17 cellular contexts compared by ENCODE assay signal in genomic region chr15:44734839-44735481, GRCh38. TPM values are rescaled to one million over a fixed set of nuclear protein-coding genes. Genes with fewer than 3 reads are reported as not detected.
DNase-seq lines count a peak whose midpoint lies in the region; ATAC-seq and TF ChIP-seq lines count a peak whose summit lies in the region.
"Had no signal": no experiment of that assay in that cellular context is flagged by ENCODE, and none has a peak within 500 bp of the region (broad histone marks: within the 10 kb centered on the region; RNA-seq: fewer than 3 reads in every experiment).

No MANE protein-coding gene starts in this region.

- ATAC-seq in GM19452 (IDR thresholded peaks at IDR 0.05; ENCODE audit: unreplicated experiment) (no peak), left colon (no peak), GM18519 (IDR thresholded peaks at IDR 0.05; ENCODE audit: low FRiP score, unreplicated experiment) (no peak)

- H3K4me1 ChIP-seq in Peyer's patch (peaks cover 0 to 8% (median 3%) of the 10 kb centered on the region in 4 donors), hepatocyte (ENCODE audit: insufficient read depth) (no peaks in the 10 kb centered on the region)

- H3K9me2 ChIP-seq in hepatocyte (replicated peaks; ENCODE audit: insufficient read depth): no peaks in the 10 kb centered on the region

- DNase-seq in activated naive CD4-positive, alpha-beta T cell treated with anti-CD3 and anti-CD28 coated beads for 36 hours: no peak
- no peak for DNase-seq in activated naive CD4-positive, alpha-beta T cell treated with Interleukin-2 at 50 U/mL for 16 hours
- no peak for DNase-seq in Peyer's patch
- no peak for DNase-seq in hepatocyte (ENCODE audit: low spot score)
- DNase-seq in left colon: no peak
- DNase-seq: activated CD8-positive, alpha-beta memory T cell treated with anti-CD3 and anti-CD28 coated beads, Interleukin-2, amount 50 U/mL, for 48 hours; cerebellar nuclear complex; foreskin melanocyte; HFFc6; NCI-H1105; NCI-H82; SW 1271 had no signal

- WGBS in hepatocyte (ENCODE audit: low lambda C conversion rate, missing lambda C conversion rate): 68% methylated on average over 2 of the region's 2 CpGs

- H3K27ac ChIP-seq in Peyer's patch: peak overlapping the region; percentile 48 to 76 (median 68)
- peak overlapping the region; percentile 6 for H3K27ac ChIP-seq in hepatocyte
- peak overlapping the region; percentile 13 for H3K27ac ChIP-seq in temporal lobe (ENCODE audit: low read depth, low read length)

- TF ChIP-seq CTCF in Peyer's patch (IDR thresholded peaks at IDR 0.05) (no peak), hepatocyte (IDR thresholded peaks at IDR 0.05; ENCODE audit: poor library complexity) (no peak)

- no peaks in the 10 kb centered on the region for H4K20me1 ChIP-seq in hepatocyte (ENCODE audit: insufficient read depth, poor library complexity, severe bottlenecking)

- intact Hi-C loops in activated naive CD4-positive, alpha-beta T cell treated with anti-CD3 and anti-CD28 coated beads for 36 hours (cut with micrococcal nuclease): loop anchor here (1.0 to 2.0 kb wide), 3 partner anchors 16 to 102 kb away; no protein-coding TSS in a partner anchor
- intact Hi-C loops in left colon (cut with DNase I, micrococcal nuclease): loop anchor here (5.0 to 10.0 kb wide), 2 partner anchors 73 to 150 kb away; partner anchors contain the start of gene SPG11 (in 2 of the 2)

- CTCF ChIA-PET in activated naive CD4-positive, alpha-beta T cell treated with anti-CD3 and anti-CD28 coated beads for 36 hours (lab: Charles Lee): interaction anchor here (0.9 to 6.6 kb wide), 10 partner anchors 8 to 189 kb away, joined by 3 to 132 read pairs (median 12); partner anchors contain the start of genes B2M, PATL2 and SPG11

- no peak for TF ChIP-seq POLR2A in Peyer's patch (IDR thresholded peaks at IDR 0.05)

- no peaks in the 10 kb centered on the region for H3K27me3 ChIP-seq in Peyer's patch
- no peaks in the 10 kb centered on the region for H3K27me3 ChIP-seq in hepatocyte

- no peaks in the 10 kb centered on the region for H3K9me3 ChIP-seq in Peyer's patch
- no peaks in the 10 kb centered on the region for H3K9me3 ChIP-seq in hepatocyte (ENCODE audit: low read depth)

- H2AFZ ChIP-seq in hepatocyte: no peak overlapping the region

- H3K79me2 ChIP-seq in hepatocyte: peaks cover 12% of the 10 kb centered on the region

- peak overlapping the region; percentile 76 for H3K4me3 Mint-ChIP-seq in activated naive CD4-positive, alpha-beta T cell treated with anti-CD3 and anti-CD28 coated beads for 36 hours
- H3K4me3 Mint-ChIP-seq: HFFc6 had no signal

- H3K4me3 ChIP-seq in Peyer's patch (no peak overlapping the region), hepatocyte (no peak overlapping the region)

- peaks cover 24% of the 10 kb centered on the region for H3K36me3 Mint-ChIP-seq in activated naive CD4-positive, alpha-beta T cell treated with anti-CD3 and anti-CD28 coated beads for 36 hours (ENCODE audit: low read depth)

- no peaks in the 10 kb centered on the region for H3K27me3 Mint-ChIP-seq in activated naive CD4-positive, alpha-beta T cell treated with anti-CD3 and anti-CD28 coated beads for 36 hours (ENCODE audit: low read depth)

- H3K36me3 ChIP-seq in Peyer's patch (peaks cover 0 to 9% (median 0%) of the 10 kb centered on the region in 3 donors), hepatocyte (replicated peaks; ENCODE audit: insufficient read depth, low read depth) (no peaks in the 10 kb centered on the region)

- no peak overlapping the region for H3K4me2 ChIP-seq in hepatocyte

- H3K4me1 Mint-ChIP-seq in activated naive CD4-positive, alpha-beta T cell treated with anti-CD3 and anti-CD28 coated beads for 36 hours (ENCODE audit: low read depth): peaks cover 71% of the 10 kb centered on the region

- peak overlapping the region; percentile 99 for H3K27ac Mint-ChIP-seq in activated naive CD4-positive, alpha-beta T cell treated with anti-CD3 and anti-CD28 coated beads for 36 hours

- H3K9me3 Mint-ChIP-seq in activated naive CD4-positive, alpha-beta T cell treated with anti-CD3 and anti-CD28 coated beads for 36 hours: no peaks in the 10 kb centered on the region
- H3K9me3 Mint-ChIP-seq: HFFc6 had no signal

RNA-seq across cellular contexts. Expression of gene TRIM69, which starts 1.4 kb away (rescaled TPM):
- total RNA-seq in activated naive CD4-positive, alpha-beta T cell treated with anti-CD3 and anti-CD28 coated beads for 36 hours: 10 to 100 TPM; 40.3 to 42.5 TPM
- total RNA-seq in Peyer's patch (10 to 100 TPM in 2 of 4 donors, 1 to 10 TPM in 2; 6.7 to 11.7 (median 8.9) TPM), hepatocyte (10.8 and 11.0 TPM in 2 replicates), temporal lobe (27.0 TPM), left colon (10 to 100 TPM; 15.7 to 16.4 TPM)
- 6.5 and 9.7 TPM in 2 replicates for polyA plus RNA-seq in hepatocyte

RNA-seq across cellular contexts. Expression of gene B2M, which starts 23.6 kb away (rescaled TPM):
- 1,000 to 10,000 TPM; 5,387 to 5,703 TPM for total RNA-seq in activated naive CD4-positive, alpha-beta T cell treated with anti-CD3 and anti-CD28 coated beads for 36 hours
- over 10,000 TPM in 1 of 4 donors, 1,000 to 10,000 TPM in 3; 2,244 to 13,999 (median 5,894) TPM for total RNA-seq in Peyer's patch
- total RNA-seq in hepatocyte: 2,059 and 2,324 TPM in 2 replicates
- polyA plus RNA-seq in hepatocyte: 2,570 and 2,890 TPM in 2 replicates
- 223 TPM for total RNA-seq in temporal lobe
- total RNA-seq in left colon: 1,000 to 10,000 TPM; 4,423 to 4,762 TPM

RNA-seq across cellular contexts. Expression of gene PATL2, which starts 23.8 kb away (rescaled TPM):
- total RNA-seq in activated naive CD4-positive, alpha-beta T cell treated with anti-CD3 and anti-CD28 coated beads for 36 hours: 1 to 10 TPM; 6.1 to 6.3 TPM
- 10 to 100 TPM in 2 of 4 donors, 1 to 10 TPM in 2; 4.0 to 35.5 (median 9.5) TPM for total RNA-seq in Peyer's patch
- 0.77 TPM in 1 of 2 replicates, not detected in the other for total RNA-seq in hepatocyte
- polyA plus RNA-seq in hepatocyte: 0.54 and 0.85 TPM in 2 replicates
- not detected for total RNA-seq in temporal lobe
- 1 to 10 TPM; 4.3 to 4.5 TPM for total RNA-seq in left colon
- total RNA-seq: lung microvascular endothelial cell, renal cortical epithelial cell had no signal

Comparison
In these comparisons a context has a peak if more than half of its experiments do, and no peak if none do; other contexts are left out.
1. H3K27ac ChIP-seq: peak in every context shown above with its lines; median percentile 68 in Peyer's patch; 13 in temporal lobe; 6 in hepatocyte.